Comparison of ENCODE assay signal across 1 cellular context in the genomic region with DNA sequence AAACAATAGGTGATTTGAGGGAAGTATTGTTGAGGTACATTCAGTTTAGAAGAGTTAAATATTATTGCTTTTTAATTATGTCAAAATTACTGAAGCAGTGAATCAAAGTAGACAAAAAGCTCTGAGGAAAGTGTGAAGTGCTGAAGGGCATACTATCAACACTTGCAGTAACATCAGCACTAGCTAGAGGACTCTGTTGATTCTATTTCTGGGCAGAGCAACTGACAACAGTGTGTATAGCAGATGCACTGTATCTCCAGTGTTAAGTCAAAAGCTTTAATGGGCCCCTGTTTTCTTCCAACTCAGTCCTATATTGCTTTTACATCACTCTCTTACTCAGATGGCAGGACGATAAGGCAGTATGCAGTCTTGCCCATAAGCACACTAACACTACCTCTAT.
TF ChIP-seq lines count a peak whose summit lies in the region.

No MANE protein-coding gene starts in this region.

TF ChIP-seq in WTC11, 78 proteins besides CTCF, POLR2A, EP300 and RAD21 (continued from another document):
- no peak for TF ChIP-seq PRDM15 (CRISPR knock-in tag; IDR thresholded peaks at IDR 0.05)
- no peak for TF ChIP-seq ATF1 (CRISPR knock-in tag; IDR thresholded peaks at IDR 0.05)
- TF ChIP-seq ATF3 (CRISPR knock-in tag; conservative IDR thresholded peaks at IDR 0.05), result no peak
- TF ChIP-seq ZNF263 (CRISPR knock-in tag; IDR thresholded peaks at IDR 0.05; ENCODE audit: low read depth), result no peak
- TF ChIP-seq ZNF219 (CRISPR knock-in tag; IDR thresholded peaks at IDR 0.05; ENCODE audit: borderline replicate concordance), result no peak
- no peak for TF ChIP-seq FOXJ3 (CRISPR knock-in tag; IDR thresholded peaks at IDR 0.05; ENCODE audit: borderline replicate concordance)
- no peak for TF ChIP-seq JAZF1 (CRISPR knock-in tag; IDR thresholded peaks at IDR 0.05)
- TF ChIP-seq ZNF121 (CRISPR knock-in tag; IDR thresholded peaks at IDR 0.05), result no peak
- no peak for TF ChIP-seq ZNF425 (CRISPR knock-in tag; conservative IDR thresholded peaks at IDR 0.05)
- TF ChIP-seq ZNF396 (CRISPR knock-in tag; IDR thresholded peaks at IDR 0.05; ENCODE audit: borderline replicate concordance), result no peak
- TF ChIP-seq, protein P1, sequence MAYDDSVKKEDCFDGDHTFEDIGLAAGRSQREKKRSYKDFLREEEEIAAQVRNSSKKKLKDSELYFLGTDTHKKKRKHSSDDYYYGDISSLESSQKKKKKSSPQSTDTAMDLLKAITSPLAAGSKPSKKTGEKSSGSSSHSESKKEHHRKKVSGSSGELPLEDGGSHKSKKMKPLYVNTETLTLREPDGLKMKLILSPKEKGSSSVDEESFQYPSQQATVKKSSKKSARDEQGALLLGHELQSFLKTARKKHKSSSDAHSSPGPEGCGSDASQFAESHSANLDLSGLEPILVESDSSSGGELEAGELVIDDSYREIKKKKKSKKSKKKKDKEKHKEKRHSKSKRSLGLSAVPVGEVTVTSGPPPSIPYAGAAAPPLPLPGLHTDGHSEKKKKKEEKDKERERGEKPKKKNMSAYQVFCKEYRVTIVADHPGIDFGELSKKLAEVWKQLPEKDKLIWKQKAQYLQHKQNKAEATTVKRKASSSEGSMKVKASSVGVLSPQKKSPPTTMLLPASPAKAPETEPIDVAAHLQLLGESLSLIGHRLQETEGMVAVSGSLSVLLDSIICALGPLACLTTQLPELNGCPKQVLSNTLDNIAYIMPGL (CRISPR knock-in tag; IDR thresholded peaks at IDR 0.05), result no peak
- TF ChIP-seq CDX4 (CRISPR knock-in tag; IDR thresholded peaks at IDR 0.05; ENCODE audit: borderline replicate concordance), result no peak
- TF ChIP-seq SOX15 (CRISPR knock-in tag; IDR thresholded peaks at IDR 0.05), result no peak
